ENCODE assay signal across 1 cellular context in genomic region chr17:75323043-75323591, GRCh38.
TF ChIP-seq lines count a peak whose summit lies in the region.

No MANE protein-coding gene starts in this region.

TF ChIP-seq in GM12878, 131 proteins besides CTCF, POLR2A, EP300 and RAD21 (continued from another document):
- TF ChIP-seq MAX (IDR thresholded peaks at IDR 0.05; ENCODE audit: low read depth, low read length) = no peak; the same call in 1 of the 2 replicates
- TF ChIP-seq PML (IDR thresholded peaks at IDR 0.05; ENCODE audit: low read length) = no peak
- TF ChIP-seq ZNF592 (IDR thresholded peaks at IDR 0.05) = 0 out of 2 replicates have a peak, but pooled peaks have one; percentile 35
- TF ChIP-seq KDM1A (IDR thresholded peaks at IDR 0.05; ENCODE audit: borderline replicate concordance) = no peak
- no peak; the same call in 1 of the 2 replicates for TF ChIP-seq IKZF1 (conservative IDR thresholded peaks at IDR 0.05)
- TF ChIP-seq SREBF1 (IDR thresholded peaks at IDR 0.05; ENCODE audit: low read length) = no peak
- no peak for TF ChIP-seq IRF4 (IDR thresholded peaks at IDR 0.05; ENCODE audit: low read depth, low read length)
- no peak for TF ChIP-seq HDGF (IDR thresholded peaks at IDR 0.05)
- peak; percentile 46 to 67; a peak in 3 of 4 replicates for TF ChIP-seq IKZF2 (IDR thresholded peaks at IDR 0.05)
- peak; percentile 31; the same call in 1 of the 2 replicates for TF ChIP-seq POLR2AphosphoS5 (IDR thresholded peaks at IDR 0.05; ENCODE audit: low read length)
- TF ChIP-seq ASH2L (IDR thresholded peaks at IDR 0.05; ENCODE audit: borderline replicate concordance, low read depth) = no peak
- peak; percentile 82; the same call in 1 of the 2 replicates for TF ChIP-seq SMARCA5 (IDR thresholded peaks at IDR 0.05)
- TF ChIP-seq SMAD5 (IDR thresholded peaks at IDR 0.05; ENCODE audit: low read depth) = no peak
- TF ChIP-seq YBX1 (IDR thresholded peaks at IDR 0.05) = no peak
- no peak for TF ChIP-seq NFYA (IDR thresholded peaks at IDR 0.05; ENCODE audit: borderline replicate concordance, low read depth, low read length)
- TF ChIP-seq EGR1 (IDR thresholded peaks at IDR 0.05; ENCODE audit: borderline replicate concordance in 1 of 2, low read depth in 2 of 2, low read length in 2 of 2) = no peak
- TF ChIP-seq RELA (IDR thresholded peaks at IDR 0.05; ENCODE audit: borderline replicate concordance, partially characterized antibody) = no peak
